Comparison of ENCODE assay signal across 1 cellular context in genomic region chr7:105438847-105439173, GRCh38.
TF ChIP-seq lines count a peak whose summit lies in the region.

No MANE protein-coding gene starts in this region.

TF ChIP-seq in GM12878, 131 proteins besides CTCF, POLR2A, EP300 and RAD21:
- TF ChIP-seq ATF2 (IDR thresholded peaks at IDR 0.05; ENCODE audit: low read length) (no peak), POLR2AphosphoS2 (IDR thresholded peaks at IDR 0.05; ENCODE audit: low read depth, low read length) (no peak), PBX3 (IDR thresholded peaks at IDR 0.05; ENCODE audit: insufficient replicate concordance, low read depth, low read length) (no peak), TAF1 (IDR thresholded peaks at IDR 0.05; ENCODE audit: borderline replicate concordance, low read depth, low read length) (no peak), FOXM1 (IDR thresholded peaks at IDR 0.05; ENCODE audit: low read depth, low read length) (no peak), LARP7 (IDR thresholded peaks at IDR 0.05) (no peak), BMI1 (IDR thresholded peaks at IDR 0.05; ENCODE audit: borderline replicate concordance) (no peak), JUND (IDR thresholded peaks at IDR 0.05; ENCODE audit: low read depth, low read length) (no peak), CEBPZ (IDR thresholded peaks at IDR 0.05; ENCODE audit: low read depth, low read length) (no peak), ZBED1 (IDR thresholded peaks at IDR 0.05; ENCODE audit: borderline replicate concordance) (no peak), PML (IDR thresholded peaks at IDR 0.05; ENCODE audit: low read length) (no peak), CHD1 (IDR thresholded peaks at IDR 0.05; ENCODE audit: low read depth, low read length) (no peak), IRF5 (IDR thresholded peaks at IDR 0.05; ENCODE audit: borderline replicate concordance) (no peak), RFX5 (IDR thresholded peaks at IDR 0.05; ENCODE audit: low read depth, low read length) (no peak), BHLHE40 (IDR thresholded peaks at IDR 0.05; ENCODE audit: borderline replicate concordance in 1 of 2, low read depth in 2 of 2, low read length in 1 of 2) (no peak), PAX8 (IDR thresholded peaks at IDR 0.05) (no peak)
